ENCODE assay signal across 8 cellular contexts in genomic region chr4:48779095-48779997, GRCh38. TPM values are rescaled to one million over a fixed set of nuclear protein-coding genes. Genes with fewer than 3 reads are reported as not detected.
DNase-seq lines count a peak whose midpoint lies in the region; ATAC-seq and TF ChIP-seq lines count a peak whose summit lies in the region.

No MANE protein-coding gene starts in this region.

- POLR2A ChIA-PET in activated CD8-positive, alpha-beta T cell treated with anti-CD3 and anti-CD28 coated beads for 36 hours (lab: Charles Lee), result interaction anchor here (0.6 to 1.8 kb wide), 4 partner anchors 62 to 127 kb away, joined by 3 to 4 read pairs (median 4); partner anchors contain the start of gene OCIAD2

- no peaks in the 10 kb centered on the region for H3K27me3 Mint-ChIP-seq in activated CD8-positive, alpha-beta T cell treated with anti-CD3 and anti-CD28 coated beads for 36 hours

- H3K9me3 Mint-ChIP-seq in activated CD8-positive, alpha-beta T cell treated with anti-CD3 and anti-CD28 coated beads for 36 hours, result no peaks in the 10 kb centered on the region

- peaks cover 49% of the 10 kb centered on the region for H3K4me1 Mint-ChIP-seq in activated CD8-positive, alpha-beta T cell treated with anti-CD3 and anti-CD28 coated beads for 36 hours (ENCODE audit: low read depth)

- no peak for TF ChIP-seq CTCF in activated CD8-positive, alpha-beta T cell treated with anti-CD3 and anti-CD28 coated beads for 36 hours (IDR thresholded peaks at IDR 0.05)

- intact Hi-C loops in activated CD8-positive, alpha-beta T cell treated with anti-CD3 and anti-CD28 coated beads for 36 hours (cut with micrococcal nuclease), result loop anchor here (2.0 kb wide), 1 partner anchor 51 kb away; the partner anchor contains the start of gene OCIAD1

- DNase-seq in NK-92 treated with Interleukin-12 subunit alpha and Interleukin-12 subunit beta, amount 100 ng/mL, for 24 hours (lab: John Stamatoyannopoulos, UW), result peak; percentile 65
- no peak for DNase-seq in NK-92 (lab: John Stamatoyannopoulos, UW; ENCODE audit: unreplicated experiment)
- peak; percentile 6 to 14 for DNase-seq in NCI-H1930 (lab: John Stamatoyannopoulos, UW)
- DNase-seq in activated CD8-positive, alpha-beta T cell treated with anti-CD3 and anti-CD28 coated beads for 36 hours, result peak; percentile 69
- DNase-seq in effector CD4-positive, alpha-beta T cell, result peak; percentile 60
- DNase-seq in medulla oblongata (ENCODE audit: extremely low spot score), result peak; percentile 66
- DNase-seq in stimulated activated CD4-positive, alpha-beta T cell treated with anti-CD3 and anti-CD28 coated beads, TNF-alpha, amount 100 ng/mL, for 48 hours (ENCODE audit: low read depth in 3 of 3), result peak; percentile 21 to 55 (median 26)

- H3K27ac Mint-ChIP-seq in activated CD8-positive, alpha-beta T cell treated with anti-CD3 and anti-CD28 coated beads for 36 hours, result peak overlapping the region; percentile 86

- peak overlapping the region; percentile 88 for H3K4me3 Mint-ChIP-seq in activated CD8-positive, alpha-beta T cell treated with anti-CD3 and anti-CD28 coated beads for 36 hours

- ATAC-seq in HG02678 (IDR thresholded peaks at IDR 0.05; ENCODE audit: unreplicated experiment), result peak; percentile 37
- peak; percentile 6 for ATAC-seq in activated CD8-positive, alpha-beta T cell treated with anti-CD3 and anti-CD28 coated beads for 36 hours

- peaks cover 4% of the 10 kb centered on the region for H3K36me3 Mint-ChIP-seq in activated CD8-positive, alpha-beta T cell treated with anti-CD3 and anti-CD28 coated beads for 36 hours (ENCODE audit: low read depth)

- CTCF ChIA-PET in activated CD8-positive, alpha-beta T cell treated with anti-CD3 and anti-CD28 coated beads for 36 hours (lab: Charles Lee), result interaction anchor here (1.2 to 1.6 kb wide), 3 partner anchors 8 to 201 kb away, joined by 3 to 5 read pairs (median 3); no protein-coding TSS in a partner anchor

RNA-seq across cellular contexts. Expression of gene FRYL, which starts 0.7 kb away (rescaled TPM):
- 10 to 100 TPM; 66.6 to 73.2 TPM for total RNA-seq in activated CD8-positive, alpha-beta T cell treated with anti-CD3 and anti-CD28 coated beads for 36 hours

RNA-seq across cellular contexts. Expression of gene OCIAD1, which starts 51.5 kb away (rescaled TPM):
- 100 to 1,000 TPM; 103 to 106 TPM for total RNA-seq in activated CD8-positive, alpha-beta T cell treated with anti-CD3 and anti-CD28 coated beads for 36 hours
